In genomic region chr2:132037527-132038178, GRCh38 we compare ENCODE assay signal across 8 cellular contexts.
DNase-seq lines count a peak whose midpoint lies in the region; ATAC-seq and TF ChIP-seq lines count a peak whose summit lies in the region.

No MANE protein-coding gene starts in this region.

- H3K27me3 ChIP-seq in BLaER1 treated with 17β-estradiol and CSF1 and Interleukin-3, amounts not matched to agents 10 nM and 100 nM = peaks cover 38 to 61% (median 55%) of the 10 kb centered on the region in 11 experiments
- H3K27me3 ChIP-seq in IMR-90 (ENCODE audit: control insufficient read depth, insufficient read depth, low read length) (peaks cover 16% of the 10 kb centered on the region), muscle layer of duodenum (ENCODE audit: low read depth, low read length) (peaks cover 9% of the 10 kb centered on the region), Karpas-422 (ENCODE audit: low read length) (no peaks in the 10 kb centered on the region)

- H3K9me3 ChIP-seq in BLaER1 treated with 17β-estradiol and CSF1 and Interleukin-3, amounts not matched to agents 10 nM and 100 nM (replicated peaks in 1 of 11) = peaks cover 0 to 6% (median 0%) of the 10 kb centered on the region in 11 experiments; a peak in 3 of 22 replicates
- no peaks in the 10 kb centered on the region for H3K9me3 ChIP-seq in IMR-90 (ENCODE audit: control insufficient read depth, insufficient read depth, low read length)
- H3K9me3 ChIP-seq in muscle layer of duodenum (ENCODE audit: control insufficient read depth in 1 of 2, low read length in 2 of 2) = no peaks in the 10 kb centered on the region
- H3K9me3 ChIP-seq in Karpas-422 (ENCODE audit: low read length) = peaks cover 14% of the 10 kb centered on the region

- peaks cover 0 to 19% (median 3%) of the 10 kb centered on the region in 11 experiments; a peak in 4 of 22 replicates for H4K20me1 ChIP-seq in BLaER1 treated with 17β-estradiol and CSF1 and Interleukin-3, amounts not matched to agents 10 nM and 100 nM
- no peaks in the 10 kb centered on the region for H4K20me1 ChIP-seq in IMR-90 (ENCODE audit: insufficient read depth, low read length)
- no peaks in the 10 kb centered on the region for H4K20me1 ChIP-seq in Karpas-422 (ENCODE audit: insufficient read depth, low read depth, low read length)

- H3K23ac ChIP-seq in IMR-90 (ENCODE audit: low read depth, low read length) = no peak overlapping the region

- dilution Hi-C loops in IMR-90 (cut with HindIII; ENCODE audit: low sequenced_read_pairs, unreplicated experiment) = no loop called here

- no peaks in the 10 kb centered on the region for H3K79me2 ChIP-seq in Karpas-422 (ENCODE audit: low read length)

- intact Hi-C loops in IMR-90 (cut with micrococcal nuclease) = no loop called here

- H3K14ac ChIP-seq in IMR-90 (replicated peaks; ENCODE audit: low read depth, low read length) = no peak overlapping the region

- CTCF ChIA-PET in IMR-90 (lab: Yijun Ruan, JAX) = no interaction called here

- H3K9me1 ChIP-seq in IMR-90 (ENCODE audit: insufficient read depth, low read length) = no peaks in the 10 kb centered on the region

- no peak for TF ChIP-seq POLR2A in IMR-90 (IDR thresholded peaks at IDR 0.05; ENCODE audit: low read depth, low read length)

- H2BK20ac ChIP-seq in IMR-90 (ENCODE audit: low read depth, low read length) = no peak overlapping the region

- H2AFZ ChIP-seq in IMR-90 (replicated peaks; ENCODE audit: low read length, poor library complexity) = no peak overlapping the region
- H2AFZ ChIP-seq in Karpas-422 (ENCODE audit: low read length) = no peak overlapping the region

- 2% methylated on average over 12 of the region's 53 CpGs; no CpG with 5 or more reads in 1 of the 2 experiments for WGBS in IMR-90 (ENCODE audit: extremely low coverage in 2 of 2, insufficient read length in 1 of 2), 2 experiments

- peaks cover 0 to 8% (median 0%) of the 10 kb centered on the region in 10 experiments; a peak in 3 of 20 replicates for H3K4me1 ChIP-seq in BLaER1 treated with 17β-estradiol and CSF1 and Interleukin-3, amounts not matched to agents 10 nM and 100 nM
- no peaks in the 10 kb centered on the region for H3K4me1 ChIP-seq in IMR-90 (ENCODE audit: control insufficient read depth, insufficient read depth, low read length)
- peaks cover 0 to 10% of the 10 kb centered on the region in 2 donors for H3K4me1 ChIP-seq in muscle layer of duodenum (ENCODE audit: control insufficient read depth in 1 of 2, insufficient read depth in 2 of 2, low read length in 2 of 2)
- no peaks in the 10 kb centered on the region for H3K4me1 ChIP-seq in Karpas-422 (ENCODE audit: low read length)

- no peak for TF ChIP-seq RAD21 in IMR-90 (IDR thresholded peaks at IDR 0.05; ENCODE audit: low read length)

- no peak for TF ChIP-seq CTCF in IMR-90 (conservative IDR thresholded peaks at IDR 0.05; ENCODE audit: low read depth, low read length)

- no peak overlapping the region for H2AK9ac ChIP-seq in IMR-90 (replicated peaks; ENCODE audit: low read depth, low read length, poor library complexity)

- H3K4me1 Mint-ChIP-seq in effector memory CD8-positive, alpha-beta T cell (ENCODE audit: low read depth in 2 of 2) = no peaks in the 10 kb centered on the region

- no peak overlapping the region for H4K5ac ChIP-seq in IMR-90 (ENCODE audit: low read depth, low read length)

- H3K27ac ChIP-seq in BLaER1 treated with 17β-estradiol and CSF1 and Interleukin-3, amounts not matched to agents 10 nM and 100 nM = no peak overlapping the region
- no peak overlapping the region for H3K27ac ChIP-seq in IMR-90 (ENCODE audit: insufficient read depth, low read length)
- no peak overlapping the region for H3K27ac ChIP-seq in muscle layer of duodenum (ENCODE audit: low read length)
- no peak overlapping the region for H3K27ac ChIP-seq in Karpas-422 (ENCODE audit: low read length)

- no peaks in the 10 kb centered on the region for H3K36me3 Mint-ChIP-seq in effector memory CD8-positive, alpha-beta T cell (ENCODE audit: insufficient read depth)

- POLR2A ChIA-PET in IMR-90 (lab: Charles Lee; ENCODE audit: unreplicated experiment) = no interaction called here

- H3K56ac ChIP-seq in IMR-90 (ENCODE audit: extremely low read depth, insufficient read depth, low read length) = no peak overlapping the region

- no peak overlapping the region for H3K4ac ChIP-seq in IMR-90 (ENCODE audit: low read depth, low read length)

- no peaks in the 10 kb centered on the region for H3K9me3 Mint-ChIP-seq in effector memory CD8-positive, alpha-beta T cell

- H3K79me1 ChIP-seq in IMR-90 (ENCODE audit: low read depth in 1 of 2, low read length in 2 of 2) = no peaks in the 10 kb centered on the region

- no peak for ATAC-seq in IMR-90 (ENCODE audit: low read depth)
- ATAC-seq in effector memory CD8-positive, alpha-beta T cell (replicated peaks) = no peak

- H3K9me2 ChIP-seq in Karpas-422 (replicated peaks; ENCODE audit: insufficient read depth, low read length) = no peaks in the 10 kb centered on the region

- H3K4me2 ChIP-seq in BLaER1 treated with 17β-estradiol and CSF1 and Interleukin-3, amounts not matched to agents 10 nM and 100 nM = peak overlapping the region; percentile 85 to 96 (median 94)
- H3K4me2 ChIP-seq in IMR-90 (ENCODE audit: low read depth, low read length) (no peak overlapping the region; the same call in 1 of the 2 replicates), Karpas-422 (ENCODE audit: low read depth, low read length, poor library complexity, severe bottlenecking) (no peak overlapping the region)

- no peak overlapping the region for H2BK15ac ChIP-seq in IMR-90 (ENCODE audit: low read depth, low read length)

- in situ Hi-C loops in IMR-90 (cut with MboI; ENCODE audit: low sequenced_read_pairs) = no loop called here

- H2AK5ac ChIP-seq in IMR-90 (ENCODE audit: low read depth, low read length) = no peak overlapping the region

- no peak overlapping the region for H4K8ac ChIP-seq in IMR-90 (ENCODE audit: low read depth in 2 of 2, low read length in 2 of 2)

- no peak overlapping the region for H4K91ac ChIP-seq in IMR-90 (ENCODE audit: insufficient read depth, low read depth, low read length)

- peak overlapping the region in 10 of 11 experiments; percentile 47 to 75 (median 63); a peak in 18 of 22 replicates for H3K9ac ChIP-seq in BLaER1 treated with 17β-estradiol and CSF1 and Interleukin-3, amounts not matched to agents 10 nM and 100 nM
- H3K9ac ChIP-seq in IMR-90 (ENCODE audit: low read depth, low read length) = no peak overlapping the region
- H3K9ac ChIP-seq in Karpas-422 (ENCODE audit: low read length) = no peak overlapping the region

- no peak overlapping the region for H3K18ac ChIP-seq in IMR-90 (ENCODE audit: low read depth, low read length)

- no TSS peak for BruUV-seq in IMR-90 (replicated peaks; lab: Mats Ljungman, UMichigan)

- H3K4me3 Mint-ChIP-seq in effector memory CD8-positive, alpha-beta T cell = no peak overlapping the region

- H3K4me3 ChIP-seq in BLaER1 treated with 17β-estradiol and CSF1 and Interleukin-3, amounts not matched to agents 10 nM and 100 nM = peak overlapping the region; percentile 59 to 74 (median 67)
- H3K4me3 ChIP-seq in IMR-90 (ENCODE audit: insufficient read depth, low read depth, low read length) (peak overlapping the region; percentile 28; the same call in 1 of the 2 replicates), muscle layer of duodenum (ENCODE audit: low read depth in 1 of 2, low read length in 2 of 2) (peak overlapping the region; percentile 16 to 66), Karpas-422 (ENCODE audit: low read length) (no peak overlapping the region)

- no peak overlapping the region for H3K27ac Mint-ChIP-seq in effector memory CD8-positive, alpha-beta T cell

- peaks cover 5 to 25% of the 10 kb centered on the region in 2 donors for H3K27me3 Mint-ChIP-seq in effector memory CD8-positive, alpha-beta T cell

- no peaks in the 10 kb centered on the region for H3K36me3 ChIP-seq in BLaER1 treated with 17β-estradiol and CSF1 and Interleukin-3, amounts not matched to agents 10 nM and 100 nM
- H3K36me3 ChIP-seq in IMR-90 (ENCODE audit: control insufficient read depth, insufficient read depth, low read length) (no peaks in the 10 kb centered on the region), muscle layer of duodenum (ENCODE audit: control insufficient read depth in 1 of 2, insufficient read depth in 2 of 2, low read length in 2 of 2) (no peaks in the 10 kb centered on the region), Karpas-422 (ENCODE audit: insufficient read depth, low read length) (no peaks in the 10 kb centered on the region)

- H2BK120ac ChIP-seq in IMR-90 (ENCODE audit: low read depth, low read length) = no peak overlapping the region

- H2BK5ac ChIP-seq in IMR-90 (ENCODE audit: low read depth, low read length, poor library complexity, severe bottlenecking) = no peak overlapping the region

- no peak for DNase-seq in IMR-90
- peak; percentile 80 for DNase-seq in ecto neural progenitor cell (ENCODE audit: low spot score)
- DNase-seq in effector memory CD8-positive, alpha-beta T cell = no peak
- DNase-seq in SW 1271 (lab: John Stamatoyannopoulos, UW) = no peak
- DNase-seq in Karpas-422 = no peak
- DNase-seq in GDM1 (lab: John Stamatoyannopoulos, UW) = no peak

TF ChIP-seq in IMR-90, 13 proteins besides CTCF, POLR2A, EP300 and RAD21:
- TF ChIP-seq NFE2L2 (IDR thresholded peaks at IDR 0.05; ENCODE audit: low read depth, low read length) (no peak), USF2 (IDR thresholded peaks at IDR 0.05; ENCODE audit: low read depth, low read length) (no peak), SMC3 (IDR thresholded peaks at IDR 0.05; ENCODE audit: low read depth, low read length) (no peak), RFX5 (IDR thresholded peaks at IDR 0.05; ENCODE audit: low read depth, low read length) (no peak), FOS (IDR thresholded peaks at IDR 0.05; ENCODE audit: low read depth, low read length) (no peak), MXI1 (IDR thresholded peaks at IDR 0.05; ENCODE audit: borderline replicate concordance, low read depth, low read length) (no peak), CHD1 (IDR thresholded peaks at IDR 0.05; ENCODE audit: low read depth, low read length) (no peak), MAZ (IDR thresholded peaks at IDR 0.05; ENCODE audit: borderline replicate concordance, low read depth, low read length) (no peak)

Comparison
In these comparisons a context has a peak if more than half of its experiments do, and no peak if none do; other contexts are left out.
1. H3K4me2 ChIP-seq: peak in BLaER1 treated with 17β-estradiol and CSF1 and Interleukin-3, amounts not matched to agents 10 nM and 100 nM (11 of 11); none in IMR-90 (single experiment) and Karpas-422 (single experiment).
2. H3K9ac ChIP-seq: peak in BLaER1 treated with 17β-estradiol and CSF1 and Interleukin-3, amounts not matched to agents 10 nM and 100 nM (10 of 11); none in IMR-90 (single experiment) and Karpas-422 (single experiment).